ENCODE assay signal across 21 cellular contexts in genomic region chr13:109622006-109622405, GRCh38.
"Had no signal": no experiment of that assay in that cellular context is flagged by ENCODE, and none has a peak within 500 bp of the region (broad histone marks: within the 10 kb centered on the region; RNA-seq: fewer than 3 reads in every experiment).

No MANE protein-coding gene starts in this region.

- DNase-seq: IMR-90; Karpas-422; KG1; MM.1S; NCI-H1092 treated with DMSO at 0.1 percent for 48 hours; NCI-H1436; NCI-H187; NCI-H2029; NCI-H2081 treated with DMSO at 0.1 percent for 48 hours; NCI-H2171; NCI-H226; NCI-H446; NCI-H510A; NCI-H524 treated with DMSO at 0.1 percent for 48 hours; NCI-H69; NCI-H774; NK-92 treated with Interleukin-12 subunit alpha and Interleukin-12 subunit beta, amount 100 ng/mL, for 24 hours; PC-3; SHP77; SK-N-SH had no signal

- H3K9ac ChIP-seq: SK-N-SH had no signal

- H3K9me3 ChIP-seq: SK-N-SH had no signal

- H3K4me2 ChIP-seq: SK-N-SH had no signal

- H3K27ac ChIP-seq: RWPE1 had no signal
